8 cellular contexts compared by ENCODE assay signal in genomic region chr3:105869982-105870381, GRCh38. TPM values are rescaled to one million over a fixed set of nuclear protein-coding genes. Genes with fewer than 3 reads are reported as not detected.
DNase-seq lines count a peak whose midpoint lies in the region; ATAC-seq and TF ChIP-seq lines count a peak whose summit lies in the region.

No MANE protein-coding gene starts in this region.

- no peak for TF ChIP-seq CTCF in kidney epithelial cell (IDR thresholded peaks at IDR 0.05; ENCODE audit: insufficient read depth, low read length, poor library complexity, severe bottlenecking)

- peak overlapping the region; percentile 98 for H3K4me3 Mint-ChIP-seq in T-helper 2 cell treated with Interferon-gamma antibody and Interleukin-4, amounts not matched to agents 5 μg/mL and 100 μg/mL, for 36 hours

- peak overlapping the region; percentile 93 for H3K27ac Mint-ChIP-seq in T-helper 2 cell treated with Interferon-gamma antibody and Interleukin-4, amounts not matched to agents 5 μg/mL and 100 μg/mL, for 36 hours
- peak overlapping the region; percentile 73 to 93 for H3K27ac Mint-ChIP-seq in activated naive CD4-positive, alpha-beta T cell treated with anti-CD3 and anti-CD28 coated beads, Interleukin-2, amount 50 U/mL, for 72 hours

- peak overlapping the region; percentile 89 for H3K27ac ChIP-seq in temporal lobe (ENCODE audit: low read depth, low read length)

- peak overlapping the region; percentile 99 for H3K4me3 ChIP-seq in kidney epithelial cell (ENCODE audit: low read depth, low read length)

- no peaks in the 10 kb centered on the region for H3K9me3 Mint-ChIP-seq in T-helper 2 cell treated with Interferon-gamma antibody and Interleukin-4, amounts not matched to agents 5 μg/mL and 100 μg/mL, for 36 hours
- H3K9me3 Mint-ChIP-seq in activated naive CD4-positive, alpha-beta T cell treated with anti-CD3 and anti-CD28 coated beads, Interleukin-2, amount 50 U/mL, for 72 hours = peaks cover 0 to 3% of the 10 kb centered on the region in 2 donors

- no peaks in the 10 kb centered on the region for H3K36me3 ChIP-seq in kidney epithelial cell (ENCODE audit: control insufficient read depth, insufficient read depth, low read length)

- H3K27me3 Mint-ChIP-seq in T-helper 2 cell treated with Interferon-gamma antibody and Interleukin-4, amounts not matched to agents 5 μg/mL and 100 μg/mL, for 36 hours (ENCODE audit: low read depth) = no peaks in the 10 kb centered on the region

- H3K27me3 ChIP-seq in kidney epithelial cell (ENCODE audit: control insufficient read depth, insufficient read depth, low read length) = no peaks in the 10 kb centered on the region

- DNase-seq in T-helper 2 cell treated with Interferon-gamma antibody and Interleukin-4, amounts not matched to agents 5 μg/mL and 100 μg/mL, for 36 hours (ENCODE audit: low spot score) = no peak
- DNase-seq in T-helper 2 cell (no peak), kidney epithelial cell (ENCODE audit: low read depth) (no peak), putamen (ENCODE audit: low spot score) (no peak), H4 (ENCODE audit: low spot score) (no peak)
- DNase-seq in activated naive CD4-positive, alpha-beta T cell treated with anti-CD3 and anti-CD28 coated beads, Interleukin-2, amount 50 U/mL, for 72 hours (ENCODE audit: low spot score in 2 of 2) = no peak

- H3K4me1 Mint-ChIP-seq in T-helper 2 cell treated with Interferon-gamma antibody and Interleukin-4, amounts not matched to agents 5 μg/mL and 100 μg/mL, for 36 hours (ENCODE audit: low read depth) = peaks cover 24% of the 10 kb centered on the region

- no peak for ATAC-seq in activated naive CD4-positive, alpha-beta T cell treated with anti-CD3 and anti-CD28 coated beads, Interleukin-2, amount 50 U/mL, for 72 hours
- no peak for ATAC-seq in esophagus mucosa

- peaks cover 22% of the 10 kb centered on the region for H3K36me3 Mint-ChIP-seq in T-helper 2 cell treated with Interferon-gamma antibody and Interleukin-4, amounts not matched to agents 5 μg/mL and 100 μg/mL, for 36 hours (ENCODE audit: low read depth)
- H3K36me3 Mint-ChIP-seq in activated naive CD4-positive, alpha-beta T cell treated with anti-CD3 and anti-CD28 coated beads, Interleukin-2, amount 50 U/mL, for 72 hours = peaks cover 25 to 33% of the 10 kb centered on the region in 2 donors

RNA-seq across cellular contexts. Expression of gene CBLB, which starts 1.2 kb away (rescaled TPM):
- 100 to 1,000 TPM in 1 of 2 donors, 10 to 100 TPM in 1; 81.3 to 107 TPM for total RNA-seq in activated naive CD4-positive, alpha-beta T cell treated with anti-CD3 and anti-CD28 coated beads, Interleukin-2, amount 50 U/mL, for 72 hours
- total RNA-seq in kidney epithelial cell (15.1 and 27.2 TPM in 2 replicates), temporal lobe (29.0 TPM), esophagus mucosa (11.0 TPM)
- 22.4 and 22.5 TPM in 2 replicates for total RNA-seq in H4 (2014; rRNA removed; shearing (Covaris generic))
